1 cellular context compared by ENCODE assay signal in the genomic region with DNA sequence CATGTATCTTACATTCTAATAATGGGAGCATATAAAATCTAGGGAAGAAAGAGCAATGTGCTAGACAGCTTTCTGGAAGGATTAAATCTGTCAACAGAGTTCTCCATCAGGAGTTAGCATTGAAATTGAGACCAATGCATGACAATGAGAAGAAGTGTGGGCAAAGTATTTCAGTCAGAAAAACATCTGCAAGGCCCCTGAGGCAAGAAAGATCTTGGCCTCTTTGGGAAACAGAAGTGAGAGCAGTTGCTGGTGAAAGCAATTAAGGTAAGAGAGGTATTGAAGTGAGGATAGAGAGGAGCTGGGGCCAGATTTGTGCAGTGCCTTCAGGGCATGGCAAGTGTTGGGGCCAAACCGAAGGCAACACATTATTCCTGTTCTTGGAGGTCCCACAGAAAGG.
TF ChIP-seq lines count a peak whose summit lies in the region.

No MANE protein-coding gene starts in this region.

TF ChIP-seq in H1, 55 proteins besides CTCF, POLR2A, EP300 and RAD21 (continued from another document):
- TF ChIP-seq POU5F1 (IDR thresholded peaks at IDR 0.05; ENCODE audit: low read depth, low read length) (no peak), TAF7 (optimal IDR thresholded peaks at IDR 0.05; ENCODE audit: borderline replicate concordance, low read depth, low read length) (no peak), RFX5 (IDR thresholded peaks at IDR 0.05; ENCODE audit: borderline replicate concordance, low read depth, low read length) (no peak), BACH1 (IDR thresholded peaks at IDR 0.05; ENCODE audit: low read length) (no peak), NRF1 (IDR thresholded peaks at IDR 0.05; ENCODE audit: low read depth, low read length) (no peak), FOSL1 (IDR thresholded peaks at IDR 0.05; ENCODE audit: insufficient read depth, low read depth, low read length) (no peak), SUZ12 (IDR thresholded peaks at IDR 0.05; ENCODE audit: low read length) (no peak), SP4 (IDR thresholded peaks at IDR 0.05; ENCODE audit: low read length) (no peak), MAX (IDR thresholded peaks at IDR 0.05) (no peak), BCL11A (IDR thresholded peaks at IDR 0.05; ENCODE audit: low read depth in 2 of 2, low read length in 2 of 2) (no peak), NANOG (IDR thresholded peaks at IDR 0.05; ENCODE audit: insufficient read depth, low read depth, low read length, poor library complexity, severe bottlenecking) (no peak), CEBPB (IDR thresholded peaks at IDR 0.05; ENCODE audit: low read depth, low read length) (no peak), SIN3A (conservative IDR thresholded peaks at IDR 0.05 in 1 of 2, IDR thresholded peaks at IDR 0.05 in 1 of 2; ENCODE audit: low read depth in 1 of 2, low read length in 2 of 2) (no peak), JUN (IDR thresholded peaks at IDR 0.05; ENCODE audit: low read depth, low read length) (no peak)
- TF ChIP-seq, protein P1, sequence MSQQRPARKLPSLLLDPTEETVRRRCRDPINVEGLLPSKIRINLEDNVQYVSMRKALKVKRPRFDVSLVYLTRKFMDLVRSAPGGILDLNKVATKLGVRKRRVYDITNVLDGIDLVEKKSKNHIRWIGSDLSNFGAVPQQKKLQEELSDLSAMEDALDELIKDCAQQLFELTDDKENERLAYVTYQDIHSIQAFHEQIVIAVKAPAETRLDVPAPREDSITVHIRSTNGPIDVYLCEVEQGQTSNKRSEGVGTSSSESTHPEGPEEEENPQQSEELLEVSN (IDR thresholded peaks at IDR 0.05): no peak
TF ChIP-seq in H1: peak in this region for 0.
